Comparison of ENCODE assay signal across 1 cellular context in genomic region chrX:54481751-54482150, GRCh38.
TF ChIP-seq lines count a peak whose summit lies in the region.

No MANE protein-coding gene starts in this region.

TF ChIP-seq in A549, 52 proteins besides CTCF, POLR2A, EP300 and RAD21 (continued from another document):
- TF ChIP-seq MAX (IDR thresholded peaks at IDR 0.05) (no peak), RCOR1 (IDR thresholded peaks at IDR 0.05; ENCODE audit: low read depth, low read length) (no peak), HOXA7 (CRISPR knock-in tag; IDR thresholded peaks at IDR 0.05) (no peak), EHF (CRISPR knock-in tag; IDR thresholded peaks at IDR 0.05) (no peak), E2F6 (IDR thresholded peaks at IDR 0.05; ENCODE audit: borderline replicate concordance, low read depth) (no peak), HMGXB4 (CRISPR knock-in tag; IDR thresholded peaks at IDR 0.05; ENCODE audit: borderline replicate concordance) (no peak), CHD2 (IDR thresholded peaks at IDR 0.05; ENCODE audit: low read length, partially characterized antibody) (no peak), POLR2AphosphoS2 (conservative IDR thresholded peaks at IDR 0.05; ENCODE audit: low read length) (no peak), PBX3 (IDR thresholded peaks at IDR 0.05) (no peak), FOXS1 (CRISPR knock-in tag; IDR thresholded peaks at IDR 0.05) (no peak), CHD4 (IDR thresholded peaks at IDR 0.05; ENCODE audit: borderline replicate concordance) (no peak), NFE2L2 (conservative IDR thresholded peaks at IDR 0.05; ENCODE audit: low read length) (no peak), HES2 (IDR thresholded peaks at IDR 0.05) (no peak), SMC3 (IDR thresholded peaks at IDR 0.05) (no peak), PHF8 (IDR thresholded peaks at IDR 0.05; ENCODE audit: borderline replicate concordance, low read depth) (no peak), ZSCAN20 (CRISPR knock-in tag; IDR thresholded peaks at IDR 0.05) (no peak), HEYL (CRISPR knock-in tag; IDR thresholded peaks at IDR 0.05) (no peak)
TF ChIP-seq in A549: peak in this region for 0.
